In the genomic region with DNA sequence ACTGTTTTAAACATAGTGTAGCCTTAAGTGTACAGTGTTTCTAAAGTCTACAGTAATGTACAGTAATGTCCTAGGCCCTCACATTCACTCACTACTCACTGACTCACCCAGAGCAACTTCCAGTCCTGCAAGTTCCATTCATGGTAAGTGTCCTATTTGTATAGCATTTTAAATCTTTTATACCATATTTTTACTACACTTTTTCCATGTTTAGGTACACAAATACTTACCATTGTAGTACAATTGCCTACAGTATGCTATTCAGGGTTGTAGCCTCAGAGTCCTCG, we compare ENCODE assay signal across 15 cellular contexts.
"Had no signal": no experiment of that assay in that cellular context is flagged by ENCODE, and none has a peak within 500 bp of the region (broad histone marks: within the 10 kb centered on the region; RNA-seq: fewer than 3 reads in every experiment).

No MANE protein-coding gene starts in this region.

- H3K36me3 Mint-ChIP-seq: natural killer cell had no signal

- H3K27ac ChIP-seq: left ventricle myocardium inferior, pancreas, psoas muscle, right atrium auricular region had no signal

- H3K9me3 Mint-ChIP-seq: activated B cell treated with CpG ODN at 0.5 μM for 24 hours; activated T-cell treated with anti-CD3 and anti-CD28 coated beads, Interleukin-2, amount 50 U/mL, for 4 hours; endodermal cell; natural killer cell had no signal

- H3K27me3 Mint-ChIP-seq: activated CD4-positive, alpha-beta T cell treated with anti-CD3 and anti-CD28 coated beads for 36 hours had no signal

- H3K36me3 ChIP-seq: left ventricle myocardium inferior, pancreas, right atrium auricular region had no signal

- DNase-seq: activated B cell treated with CpG ODN at 0.5 μM for 24 hours, amygdala, cerebellar nuclear complex, cortex of kidney, hippocampal formation, left ventricle myocardium inferior, midbrain, natural killer cell, psoas muscle had no signal

- H3K4me3 ChIP-seq: left ventricle myocardium inferior, pancreas, psoas muscle, right atrium auricular region had no signal

- H3K9me3 ChIP-seq: left ventricle myocardium inferior, pancreas, psoas muscle, right atrium auricular region had no signal

- FAIRE-seq: frontal cortex, pancreas had no signal

- H3K27me3 ChIP-seq: pancreas, right atrium auricular region had no signal

- H3K4me3 Mint-ChIP-seq: activated B cell treated with CpG ODN at 0.5 μM for 24 hours; activated CD4-positive, alpha-beta T cell treated with anti-CD3 and anti-CD28 coated beads for 36 hours; activated T-cell treated with anti-CD3 and anti-CD28 coated beads, Interleukin-2, amount 50 U/mL, for 4 hours; endodermal cell; natural killer cell had no signal

- H3K27ac Mint-ChIP-seq: activated B cell treated with CpG ODN at 0.5 μM for 24 hours; activated CD4-positive, alpha-beta T cell treated with anti-CD3 and anti-CD28 coated beads for 36 hours; endodermal cell; natural killer cell had no signal
